Comparison of ENCODE assay signal across 12 cellular contexts in the genomic region with DNA sequence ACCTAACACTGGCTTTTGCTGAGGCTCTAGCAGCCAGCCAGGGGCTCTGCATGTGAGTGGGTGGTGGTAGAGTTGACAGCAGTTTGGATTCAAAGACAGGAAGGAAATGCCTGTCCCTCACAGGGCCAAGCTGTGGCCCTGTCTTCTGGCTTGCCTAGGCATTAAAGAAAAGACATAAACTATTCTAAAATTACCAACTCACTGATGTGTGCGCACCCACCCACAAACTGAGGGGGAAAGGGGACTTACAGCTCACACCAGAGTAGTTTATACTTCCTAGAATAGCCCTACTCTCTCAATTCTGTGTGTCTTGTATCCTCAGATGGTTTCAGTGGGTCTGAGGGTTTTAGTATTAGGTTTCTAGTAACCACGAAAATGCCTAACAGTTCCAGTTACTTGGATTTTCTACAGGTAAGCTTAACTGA. TPM values are rescaled to one million over a fixed set of nuclear protein-coding genes. Genes with fewer than 3 reads are reported as not detected.
DNase-seq lines count a peak whose midpoint lies in the region; ATAC-seq, FAIRE-seq and TF ChIP-seq lines count a peak whose summit lies in the region.
"Had no signal": no experiment of that assay in that cellular context is flagged by ENCODE, and none has a peak within 500 bp of the region (broad histone marks: within the 10 kb centered on the region; RNA-seq: fewer than 3 reads in every experiment).

No MANE protein-coding gene starts in this region.

- H3K4me1 ChIP-seq in Loucy (ENCODE audit: insufficient read depth, low read length, poor library complexity, severe bottlenecking) = peaks cover 52% of the 10 kb centered on the region

- no peaks in the 10 kb centered on the region for H4K20me1 ChIP-seq in Loucy (ENCODE audit: insufficient read depth, low read length, poor library complexity, severe bottlenecking)

- no peak overlapping the region for H2AFZ ChIP-seq in Loucy (ENCODE audit: low read length)

- FAIRE-seq in frontal cortex (lab: Jason Lieb, UNC) = no peak

- H3K9me3 ChIP-seq in Loucy (ENCODE audit: insufficient read depth, low read depth, low read length) = no peaks in the 10 kb centered on the region

- ATAC-seq in GM19395 (IDR thresholded peaks at IDR 0.05; ENCODE audit: unreplicated experiment) (peak; percentile 73), HG02938 (IDR thresholded peaks at IDR 0.05; ENCODE audit: unreplicated experiment) (peak; percentile 65)

- no peaks in the 10 kb centered on the region for H3K9me2 ChIP-seq in Loucy (replicated peaks; ENCODE audit: low read depth, low read length)

- no peaks in the 10 kb centered on the region for H3K27me3 ChIP-seq in Loucy (ENCODE audit: insufficient read depth, low read length, poor library complexity, severe bottlenecking)

- peaks cover 6% of the 10 kb centered on the region; the same call in 1 of the 2 replicates for H3F3A ChIP-seq in Loucy (ENCODE audit: low read depth)

- H3K36me3 ChIP-seq in Loucy (ENCODE audit: insufficient read depth, low read length) = peaks cover 7% of the 10 kb centered on the region; the same call in 1 of the 2 replicates

- peak overlapping the region; percentile 51 for H3K4me3 ChIP-seq in Loucy (ENCODE audit: low read length, poor library complexity, severe bottlenecking)

- in situ Hi-C loops in GM13976 (cut with MboI; ENCODE audit: low sequenced_read_pairs, unreplicated experiment) = no loop called here

- peak overlapping the region; percentile 57 for H3K9ac ChIP-seq in Loucy (ENCODE audit: low read depth, low read length, poor library complexity, severe bottlenecking)

- no peaks in the 10 kb centered on the region for H3K79me2 ChIP-seq in Loucy (ENCODE audit: insufficient read depth, low read length)

- TF ChIP-seq CTCF in GM13976 (IDR thresholded peaks at IDR 0.05; ENCODE audit: borderline replicate concordance, control extremely low read depth, extremely low read depth, insufficient read depth, missing control alignments) = no peak
- no peak for TF ChIP-seq CTCF in Loucy (conservative IDR thresholded peaks at IDR 0.05; ENCODE audit: low read length)

- DNase-seq in GM13976 (ENCODE audit: low spot score) (peak; percentile 44), SW 1271 (lab: John Stamatoyannopoulos, UW) (no peak), frontal cortex (ENCODE audit: low spot score in 2 of 2) (no peak), COLO829 (ENCODE audit: low spot score) (no peak)
- DNase-seq in stimulated activated naive CD4-positive, alpha-beta T cell treated with Interleukin-2 at 50 U/mL for 16 hours (lab: John Stamatoyannopoulos, UW) = no peak
- DNase-seq: cortex of kidney, naive B cell, NCI-H187, Right ventricle myocardium superior had no signal

- peak overlapping the region; percentile 60 for H3K4me2 ChIP-seq in Loucy (ENCODE audit: low read depth, low read length, poor library complexity, severe bottlenecking)

RNA-seq across cellular contexts. Expression of gene IL13, which starts 18.3 kb away (rescaled TPM):
- not detected for total RNA-seq in frontal cortex
- total RNA-seq: Right ventricle myocardium superior had no signal

RNA-seq across cellular contexts. Expression of gene IL4, which starts 34.1 kb away (rescaled TPM):
- not detected for total RNA-seq in frontal cortex
- total RNA-seq: Right ventricle myocardium superior had no signal
